Comparison of ENCODE assay signal across 20 cellular contexts in the genomic region with DNA sequence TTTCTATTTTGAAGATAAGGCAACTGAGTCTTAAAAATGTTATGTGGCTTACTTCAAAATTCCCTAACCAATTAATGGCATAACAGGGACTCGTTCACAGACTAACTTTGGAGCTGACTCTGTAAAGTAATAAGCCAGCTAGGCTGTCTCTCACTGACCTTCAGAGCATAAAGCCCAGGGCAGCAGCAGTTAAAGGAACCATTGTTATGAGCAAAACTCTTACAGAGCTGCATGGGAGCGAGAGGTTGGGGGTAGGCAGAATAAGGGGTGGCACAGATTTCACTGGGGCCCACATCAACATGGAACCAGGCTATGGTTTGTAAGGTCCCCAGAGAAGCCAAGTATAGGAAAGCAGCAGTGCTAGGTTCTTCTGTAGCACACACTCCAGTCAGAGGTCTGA.
"Had no signal": no experiment of that assay in that cellular context is flagged by ENCODE, and none has a peak within 500 bp of the region (broad histone marks: within the 10 kb centered on the region; RNA-seq: fewer than 3 reads in every experiment).

No MANE protein-coding gene starts in this region.

- H3K4me1 ChIP-seq: gastrocnemius medialis, left lung, psoas muscle, sigmoid colon, stomach had no signal

- H3K27me3 ChIP-seq: dorsolateral prefrontal cortex, gastrocnemius medialis, left lung, sigmoid colon, stomach, thyroid gland had no signal

- H3K4me3 ChIP-seq: dorsolateral prefrontal cortex, gastrocnemius medialis, left lung, psoas muscle, sigmoid colon, stomach, thyroid gland had no signal

- H3K27ac ChIP-seq: dorsolateral prefrontal cortex, gastrocnemius medialis, left lung, psoas muscle, sigmoid colon, stomach, thyroid gland had no signal

- H3K36me3 ChIP-seq: gastrocnemius medialis, left lung, sigmoid colon, stomach, thyroid gland had no signal

- ATAC-seq: gastrocnemius medialis; left cardiac atrium; left lung; naive thymus-derived CD8-positive, alpha-beta T cell; psoas muscle; right cardiac atrium; stimulated activated effector memory CD8-positive, alpha-beta T cell treated with anti-CD3 and anti-CD28 coated beads, Interleukin-12 subunit alpha, Interleukin-12 subunit beta, amount 100 ng/mL, for 72 hours had no signal

- DNase-seq: dorsolateral prefrontal cortex; effector CD4-positive, alpha-beta T cell; gastrocnemius medialis; head of caudate nucleus; left cardiac atrium; left lung; mesendoderm; midbrain; naive thymus-derived CD8-positive, alpha-beta T cell; nucleus accumbens; posterior cingulate gyrus; psoas muscle; right cardiac atrium; sigmoid colon; stimulated activated CD4-positive, alpha-beta T cell treated with anti-CD3 and anti-CD28 coated beads, Interleukin-2, amount 100 ng/mL, for 24 hours; stimulated activated CD4-positive, alpha-beta T cell treated with anti-CD3 and anti-CD28 coated beads, Interleukin-4, amount 100 ng/mL, for 24 hours; stimulated activated naive CD4-positive, alpha-beta T cell treated with Interleukin-2 at 50 U/mL for 16 hours; stomach; thyroid gland had no signal

- H3K9me3 ChIP-seq: gastrocnemius medialis, psoas muscle, sigmoid colon, stomach, thyroid gland had no signal
